In the genomic region with DNA sequence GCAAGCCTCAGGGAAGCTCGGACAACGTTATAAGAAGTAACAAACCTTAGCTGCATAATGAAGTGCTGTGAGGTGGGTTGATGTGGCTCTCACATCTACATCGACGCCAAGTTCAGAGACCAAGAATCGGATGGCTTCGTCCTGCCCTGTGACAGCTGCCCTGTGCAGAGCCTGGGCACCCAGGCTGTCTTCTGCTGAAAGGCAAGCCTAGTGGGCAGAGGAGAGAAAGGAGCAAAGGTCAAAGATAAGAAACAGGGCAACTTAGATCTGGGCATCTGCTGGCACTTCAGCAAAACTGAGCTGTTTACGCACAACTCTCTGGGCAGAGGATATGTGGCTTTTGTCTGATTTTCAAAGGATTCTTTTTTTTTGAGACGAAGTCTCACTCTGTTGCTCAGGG, we compare ENCODE assay signal across 24 cellular contexts. TPM values are rescaled to one million over a fixed set of nuclear protein-coding genes. Genes with fewer than 3 reads are reported as not detected.
DNase-seq lines count a peak whose midpoint lies in the region; ATAC-seq, FAIRE-seq and TF ChIP-seq lines count a peak whose summit lies in the region.
"Had no signal": no experiment of that assay in that cellular context is flagged by ENCODE, and none has a peak within 500 bp of the region (broad histone marks: within the 10 kb centered on the region; RNA-seq: fewer than 3 reads in every experiment).

No MANE protein-coding gene starts in this region.

- TF ChIP-seq POLR2A in HepG2 (IDR thresholded peaks at IDR 0.05; ENCODE audit: insufficient read depth in 1 of 2, low read depth in 2 of 2, low read length in 2 of 2): no peak
- TF ChIP-seq POLR2A in testis (IDR thresholded peaks at IDR 0.05): no peak

- ATAC-seq in HepG2 (no peak), left lobe of liver (peak; percentile 95), HG03354 (IDR thresholded peaks at IDR 0.05; ENCODE audit: poor library complexity, severe bottlenecking, unreplicated experiment) (no peak), GM21723 (IDR thresholded peaks at IDR 0.05; ENCODE audit: unreplicated experiment) (no peak)
- ATAC-seq: HCT116 had no signal

- H3K36me3 ChIP-seq in liver (ENCODE audit: control insufficient read depth in 4 of 4, insufficient read depth in 3 of 4, low read depth in 1 of 4, low read length in 3 of 4) (peaks cover 1 to 26% (median 20%) of the 10 kb centered on the region in 4 donors), HepG2 (replicated peaks in 1 of 2; ENCODE audit: control insufficient read depth in 1 of 2, insufficient read depth in 2 of 2, low read length in 2 of 2) (peaks cover 15 to 54% of the 10 kb centered on the region in 2 experiments), testis (ENCODE audit: low read depth, missing control alignments) (no peaks in the 10 kb centered on the region)

- H3K4me1 ChIP-seq in liver (ENCODE audit: control insufficient read depth in 4 of 4, insufficient read depth in 4 of 4, low read length in 3 of 4): peaks cover 3 to 23% (median 13%) of the 10 kb centered on the region in 4 donors
- peaks cover 22% of the 10 kb centered on the region for H3K4me1 ChIP-seq in HepG2 (ENCODE audit: insufficient read depth, low read length)
- peaks cover 9% of the 10 kb centered on the region for H3K4me1 ChIP-seq in testis

- H3K9ac ChIP-seq in liver (ENCODE audit: low read depth in 1 of 2, low read length in 2 of 2) (no peak overlapping the region), HepG2 (ENCODE audit: insufficient read depth, low read depth, low read length) (no peak overlapping the region)
- H3K9ac ChIP-seq: BLaER1, GM23248 had no signal

- H3K27ac Mint-ChIP-seq in neural crest cell (ENCODE audit: unreplicated experiment): no peak overlapping the region
- H3K27ac Mint-ChIP-seq: HFFc6, IgD-negative memory B cell had no signal

- H3K27me3 ChIP-seq in liver (ENCODE audit: control insufficient read depth in 4 of 4, insufficient read depth in 4 of 4, low read length in 3 of 4): no peaks in the 10 kb centered on the region
- H3K27me3 ChIP-seq in HepG2 (ENCODE audit: control insufficient read depth in 1 of 2, insufficient read depth in 2 of 2, low read length in 2 of 2): no peaks in the 10 kb centered on the region
- H3K27me3 ChIP-seq in testis: no peaks in the 10 kb centered on the region
- H3K27me3 ChIP-seq: BLaER1 had no signal

- H3K4me2 ChIP-seq in HepG2 (ENCODE audit: low read depth, low read length): no peak overlapping the region
- H3K4me2 ChIP-seq: BLaER1 had no signal

- intact Hi-C loops in HepG2 (cut with micrococcal nuclease; ENCODE audit: unreplicated experiment): no loop called here
- intact Hi-C loops in testis (cut with DNase I; ENCODE audit: low total_unique reads): no loop called here

- DNase-seq in HepG2 (ENCODE audit: low spot score) (no peak), left lobe of liver (ENCODE audit: low spot score) (peak; percentile 50), neural crest cell (ENCODE audit: low read depth, low spot score) (no peak), testis (no peak)
- DNase-seq: 8988T; CD8-positive, alpha-beta memory T cell; COR-L47; DMS 273 treated with DMSO at 0.1 percent for 48 hours; DMS53; DND-41; EL; GM23248; HFFc6 had no signal

- H3K27ac ChIP-seq in liver (ENCODE audit: low read depth in 1 of 2, low read length in 2 of 2) (no peak overlapping the region), HepG2 (ENCODE audit: extremely low read length, insufficient read depth, low read length) (no peak overlapping the region), testis (no peak overlapping the region)
- H3K27ac ChIP-seq: BLaER1, GM23248 had no signal

- CTCF ChIA-PET in HepG2 (lab: Yijun Ruan, JAX; ENCODE audit: low intra/inter-chr PET ratio, low total read pairs): no interaction called here

- TF ChIP-seq RAD21 in liver (IDR thresholded peaks at IDR 0.05) (peak in 1 of 2 donors; percentile 35), HepG2 (CRISPR knock-in tag; IDR thresholded peaks at IDR 0.05) (no peak)

- H2AFZ ChIP-seq in HepG2 (ENCODE audit: low read length): no peak overlapping the region
- H2AFZ ChIP-seq: GM23248 had no signal

- H3K9me3 ChIP-seq in liver (ENCODE audit: control insufficient read depth in 4 of 4, low read length in 3 of 4): no peaks in the 10 kb centered on the region
- no peaks in the 10 kb centered on the region for H3K9me3 ChIP-seq in HepG2 (ENCODE audit: low read length)
- no peaks in the 10 kb centered on the region for H3K9me3 ChIP-seq in testis
- H3K9me3 ChIP-seq: BLaER1 had no signal

- POLR2A ChIA-PET in HepG2 (lab: Yijun Ruan, JAX): no interaction called here

- peaks cover 9% of the 10 kb centered on the region for H3K4me1 Mint-ChIP-seq in neural crest cell

- H3K79me2 ChIP-seq in HepG2 (ENCODE audit: insufficient read depth, low read length): peaks cover 9% of the 10 kb centered on the region

- TF ChIP-seq CTCF in liver (IDR thresholded peaks at IDR 0.05; ENCODE audit: low read depth, low read length, missing input control) (no peak), HepG2 (CRISPR knock-in tag; IDR thresholded peaks at IDR 0.05) (no peak), neural crest cell (conservative IDR thresholded peaks at IDR 0.05) (no peak), testis (IDR thresholded peaks at IDR 0.05) (no peak)

- H4K20me1 ChIP-seq in HepG2 (ENCODE audit: insufficient read depth, low read length): no peaks in the 10 kb centered on the region

- WGBS in liver: 50% methylated on average over 8 of the region's 8 CpGs
- 97% methylated on average over 7 of the region's 8 CpGs for WGBS in HepG2 (ENCODE audit: low lambda C conversion rate)
- 79 to 96% methylated on average over 7 to 8 of the region's 8 CpGs for WGBS in testis, 2 donors

- H3K4me3 ChIP-seq in liver (ENCODE audit: low read depth in 1 of 3, low read length in 3 of 3): no peak overlapping the region
- no peak overlapping the region for H3K4me3 ChIP-seq in HepG2 (replicated peaks in 1 of 3; ENCODE audit: insufficient read depth in 1 of 3, low read depth in 2 of 3, low read length in 3 of 3)
- H3K4me3 ChIP-seq in testis: no peak overlapping the region
- H3K4me3 ChIP-seq: BLaER1, GM23248 had no signal

- TF ChIP-seq EP300 in HepG2 (IDR thresholded peaks at IDR 0.05; ENCODE audit: low read depth in 2 of 2, low read length in 2 of 2): no peak
- no peak for TF ChIP-seq EP300 in HepG2 (CRISPR knock-in tag; IDR thresholded peaks at IDR 0.05; ENCODE audit: borderline replicate concordance)

- no TSS peak for BruUV-seq in HepG2 (replicated peaks; lab: Mats Ljungman, UMichigan)

- no peaks in the 10 kb centered on the region for H3K9me3 Mint-ChIP-seq in neural crest cell
- H3K9me3 Mint-ChIP-seq: CD14-positive monocyte; CD8-positive, alpha-beta memory T cell; HFFc6; IgD-negative memory B cell had no signal

- no peaks in the 10 kb centered on the region for H3K27me3 Mint-ChIP-seq in neural crest cell (ENCODE audit: low read depth)
- H3K27me3 Mint-ChIP-seq: CD8-positive, alpha-beta memory T cell; IgD-negative memory B cell had no signal

- in situ Hi-C loops in HepG2 (cut with HindIII; ENCODE audit: extremely low pct_ligation_motif_present, low pct_unique_long_range_greater_than_20kb): no loop called here

- FAIRE-seq in HepG2 (lab: Jason Lieb, UNC): no peak
- FAIRE-seq: G401.6, GM12891, GM19239, HTR-8/SVneo had no signal

- H3K4me3 Mint-ChIP-seq in neural crest cell: peak overlapping the region; percentile 33
- H3K4me3 Mint-ChIP-seq: CD14-positive monocyte, HFFc6 had no signal

- H3K36me3 Mint-ChIP-seq in neural crest cell (ENCODE audit: low read depth): peaks cover 16% of the 10 kb centered on the region

RNA-seq across cellular contexts. Expression of a gene that starts 6.7 kb away (rescaled TPM):
- 1 to 10 TPM; 2.0 to 3.6 TPM for total RNA-seq in liver
- 1 to 10 TPM; 1.1 to 2.7 TPM for polyA plus RNA-seq in liver
- total RNA-seq in HepG2 (2016; rRNA removed; fragmentation: Illumina TruSeq; extraction: Trizol): 5.4 and 8.0 TPM in 2 replicates
- 1.9 and 2.7 TPM in 2 replicates for total RNA-seq in HepG2 (2016; cell fraction: cytosol; rRNA removed; fragmentation: Illumina TruSeq; extraction: Trizol; ENCODE audit: low read depth)
- total RNA-seq in HepG2 (2016; cell fraction: insoluble cytoplasmic fraction; rRNA removed; fragmentation: Illumina TruSeq; extraction: Trizol): 6.3 and 7.1 TPM in 2 replicates
- total RNA-seq in HepG2 (2016; cell fraction: membrane; rRNA removed; fragmentation: Illumina TruSeq; extraction: Trizol): 3.9 and 4.7 TPM in 2 replicates
- 7.7 and 9.0 TPM in 2 replicates for total RNA-seq in HepG2 (2016; cell fraction: nucleus; rRNA removed; fragmentation: Illumina TruSeq; extraction: Trizol)
- 11.2 and 11.4 TPM in 2 replicates for polyA plus RNA-seq in HepG2 (2011; rRNA removed)
- polyA plus RNA-seq in HepG2 (2011; cell fraction: cytosol; rRNA removed): 6.7 and 8.3 TPM in 2 replicates
- 16.0 and 18.1 TPM in 2 replicates for polyA plus RNA-seq in HepG2 (2011; cell fraction: nucleus; rRNA removed)
- 4.1 and 4.2 TPM in 2 replicates for polyA plus RNA-seq in HepG2 (2012)
- polyA plus RNA-seq in HepG2 (2016; cell fraction: cytosol; fragmentation: Illumina TruSeq; extraction: Trizol; ENCODE audit: low read depth): 2.1 and 2.4 TPM in 2 replicates
- polyA plus RNA-seq in HepG2 (2016; cell fraction: insoluble cytoplasmic fraction; fragmentation: Illumina TruSeq; extraction: Trizol; ENCODE audit: low read depth): 6.3 and 7.9 TPM in 2 replicates
- polyA plus RNA-seq in HepG2 (2016; cell fraction: membrane; fragmentation: Illumina TruSeq; extraction: Trizol; ENCODE audit: low read depth): 3.7 and 4.2 TPM in 2 replicates
- 11.7 and 12.7 TPM in 2 replicates for polyA plus RNA-seq in HepG2 (2016; cell fraction: nucleus; fragmentation: Illumina TruSeq; extraction: Trizol; ENCODE audit: insufficient read depth, low read depth)
- 33.4 and 63.2 TPM in 2 replicates for polyA minus RNA-seq in HepG2 (2011; rRNA and poly(A)+ RNA removed; ENCODE audit: low replicate concordance)
- polyA minus RNA-seq in HepG2 (2011; cell fraction: cytosol; rRNA and poly(A)+ RNA removed): 4.2 and 6.3 TPM in 2 replicates
- polyA minus RNA-seq in HepG2 (2011; cell fraction: nucleus; rRNA and poly(A)+ RNA removed): 25.5 and 26.4 TPM in 2 replicates
- total RNA-seq in left lobe of liver: 6.6 TPM
- total RNA-seq in neural crest cell: 10.7 and 13.3 TPM in 2 replicates
- total RNA-seq in testis: 10 to 100 TPM; 30.3 to 32.1 TPM
- 14.2 TPM for polyA plus RNA-seq in testis (ENCODE audit: insufficient read depth, low read depth, low replicate concordance)

RNA-seq across cellular contexts. Expression of a gene that starts 7.1 kb away (rescaled TPM):
- total RNA-seq in liver (10 to 100 TPM; 58.1 to 58.4 TPM), HepG2 (2016; rRNA removed; fragmentation: Illumina TruSeq; extraction: Trizol) (53.3 and 60.3 TPM in 2 replicates), left lobe of liver (41.7 TPM), neural crest cell (73.7 and 74.6 TPM in 2 replicates), testis (100 to 1,000 TPM; 174 to 203 TPM)
- polyA plus RNA-seq in liver (10 to 100 TPM; 19.9 to 38.1 TPM), HepG2 (2011; rRNA removed) (48.8 and 51.3 TPM in 2 replicates), testis (ENCODE audit: insufficient read depth, low read depth, low replicate concordance) (91.6 TPM)
- total RNA-seq in HepG2 (2016; cell fraction: cytosol; rRNA removed; fragmentation: Illumina TruSeq; extraction: Trizol; ENCODE audit: low read depth): 46.8 and 53.6 TPM in 2 replicates
- total RNA-seq in HepG2 (2016; cell fraction: insoluble cytoplasmic fraction; rRNA removed; fragmentation: Illumina TruSeq; extraction: Trizol): 47.5 and 61.3 TPM in 2 replicates
- total RNA-seq in HepG2 (2016; cell fraction: membrane; rRNA removed; fragmentation: Illumina TruSeq; extraction: Trizol): 86.2 and 93.4 TPM in 2 replicates
- total RNA-seq in HepG2 (2016; cell fraction: nucleus; rRNA removed; fragmentation: Illumina TruSeq; extraction: Trizol): 56.0 and 63.9 TPM in 2 replicates
- 37.9 and 38.9 TPM in 2 replicates for polyA plus RNA-seq in HepG2 (2011; cell fraction: cytosol; rRNA removed)
- 102 and 103 TPM in 2 replicates for polyA plus RNA-seq in HepG2 (2011; cell fraction: nucleus; rRNA removed)
- 25.8 and 31.0 TPM in 2 replicates for polyA plus RNA-seq in HepG2 (2012)
- polyA plus RNA-seq in HepG2 (2016; cell fraction: cytosol; fragmentation: Illumina TruSeq; extraction: Trizol; ENCODE audit: low read depth): 25.2 and 27.2 TPM in 2 replicates
- 42.1 and 54.3 TPM in 2 replicates for polyA plus RNA-seq in HepG2 (2016; cell fraction: insoluble cytoplasmic fraction; fragmentation: Illumina TruSeq; extraction: Trizol; ENCODE audit: low read depth)
- 51.3 and 57.7 TPM in 2 replicates for polyA plus RNA-seq in HepG2 (2016; cell fraction: membrane; fragmentation: Illumina TruSeq; extraction: Trizol; ENCODE audit: low read depth)
- polyA plus RNA-seq in HepG2 (2016; cell fraction: nucleus; fragmentation: Illumina TruSeq; extraction: Trizol; ENCODE audit: insufficient read depth, low read depth): 100 and 105 TPM in 2 replicates
- 111 and 138 TPM in 2 replicates for polyA minus RNA-seq in HepG2 (2011; rRNA and poly(A)+ RNA removed; ENCODE audit: low replicate concordance)
- polyA minus RNA-seq in HepG2 (2011; cell fraction: cytosol; rRNA and poly(A)+ RNA removed): 31.6 and 35.3 TPM in 2 replicates
- polyA minus RNA-seq in HepG2 (2011; cell fraction: nucleus; rRNA and poly(A)+ RNA removed): 71.1 and 80.8 TPM in 2 replicates
